In the genomic region with DNA sequence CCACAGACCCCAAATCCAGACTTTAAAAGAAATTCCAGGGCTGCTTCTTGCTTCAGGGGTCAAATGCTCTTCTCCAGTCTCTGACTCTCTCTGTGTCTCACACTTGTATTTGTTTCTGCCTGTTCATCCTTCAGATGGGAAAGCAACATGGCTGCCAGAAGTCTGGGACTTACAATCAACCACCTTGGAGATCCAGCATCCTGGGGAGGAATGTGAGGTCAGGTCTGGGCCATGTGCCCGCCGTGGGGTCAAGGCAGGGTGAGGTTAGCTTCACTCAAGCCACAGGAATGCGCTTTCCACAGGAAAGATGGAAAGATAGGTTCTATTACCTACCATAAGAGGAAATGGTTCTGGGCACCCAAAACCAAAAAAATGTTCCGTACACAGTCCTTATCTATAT, we compare ENCODE assay signal across 24 cellular contexts. TPM values are rescaled to one million over a fixed set of nuclear protein-coding genes. Genes with fewer than 3 reads are reported as not detected.
DNase-seq lines count a peak whose midpoint lies in the region; ATAC-seq, FAIRE-seq and TF ChIP-seq lines count a peak whose summit lies in the region.
"Had no signal": no experiment of that assay in that cellular context is flagged by ENCODE, and none has a peak within 500 bp of the region (broad histone marks: within the 10 kb centered on the region; RNA-seq: fewer than 3 reads in every experiment).

No MANE protein-coding gene starts in this region.

- no peaks in the 10 kb centered on the region for H3K9me3 Mint-ChIP-seq in activated T-helper 1 cell treated with anti-CD3 and anti-CD28 coated beads, Interleukin-12 subunit alpha, Interleukin-12 subunit beta, Interleukin-2, Interleukin-4 antibody, amounts not matched to agents 30 ng/mL and 10 ng/mL and 1 ng/mL, durations not matched to agents 14 hours and 24 hours and 36 hours
- H3K9me3 Mint-ChIP-seq: activated T-cell treated with anti-CD3 and anti-CD28 coated beads, Interleukin-2, amount 50 U/mL, for 24 hours; CD4-positive, alpha-beta memory T cell; natural killer cell; stimulated activated effector memory CD8-positive, alpha-beta T cell treated with anti-CD3 and anti-CD28 coated beads, Interleukin-12 subunit alpha, Interleukin-12 subunit beta, amount 100 ng/mL, for 72 hours had no signal

- FAIRE-seq in GM19239 (lab: Jason Lieb, UNC) = no peak
- FAIRE-seq: A204.1, keratinocyte had no signal

- POLR2A ChIA-PET in SK-N-SH (lab: Yijun Ruan, JAX) = no interaction called here

- intact Hi-C loops in activated T-helper 1 cell treated with anti-CD3 and anti-CD28 coated beads, Interleukin-12 subunit alpha, Interleukin-12 subunit beta, Interleukin-2, Interleukin-4 antibody, amounts not matched to agents 30 ng/mL and 10 ng/mL and 1 ng/mL, durations not matched to agents 14 hours and 24 hours and 36 hours (cut with micrococcal nuclease) = no loop called here
- intact Hi-C loops in esophagus squamous epithelium (cut with DNase I) = no loop called here

- H3K27me3 ChIP-seq in SK-N-SH (ENCODE audit: insufficient read depth) (peaks cover 11% of the 10 kb centered on the region; the same call in 1 of the 2 replicates), esophagus squamous epithelium (no peaks in the 10 kb centered on the region)
- H3K27me3 ChIP-seq: breast epithelium, esophagus muscularis mucosa had no signal

- no peak for TF ChIP-seq POLR2A in esophagus squamous epithelium (IDR thresholded peaks at IDR 0.05)

- no peak for TF ChIP-seq CTCF in SK-N-SH (IDR thresholded peaks at IDR 0.05)
- no peak for TF ChIP-seq CTCF in fibroblast of villous mesenchyme (IDR thresholded peaks at IDR 0.05; ENCODE audit: insufficient read depth, low read depth, low read length)
- no peak for TF ChIP-seq CTCF in esophagus squamous epithelium (IDR thresholded peaks at IDR 0.05)

- H3K4me1 Mint-ChIP-seq in activated T-helper 1 cell treated with anti-CD3 and anti-CD28 coated beads, Interleukin-12 subunit alpha, Interleukin-12 subunit beta, Interleukin-2, Interleukin-4 antibody, amounts not matched to agents 30 ng/mL and 10 ng/mL and 1 ng/mL, durations not matched to agents 14 hours and 24 hours and 36 hours (ENCODE audit: low read depth) = peaks cover 27% of the 10 kb centered on the region

- H3K27ac Mint-ChIP-seq in activated T-helper 1 cell treated with anti-CD3 and anti-CD28 coated beads, Interleukin-12 subunit alpha, Interleukin-12 subunit beta, Interleukin-2, Interleukin-4 antibody, amounts not matched to agents 30 ng/mL and 10 ng/mL and 1 ng/mL, durations not matched to agents 14 hours and 24 hours and 36 hours = no peak overlapping the region
- H3K27ac Mint-ChIP-seq: activated T-cell treated with anti-CD3 and anti-CD28 coated beads, Interleukin-2, amount 50 U/mL, for 24 hours; stimulated activated effector memory CD8-positive, alpha-beta T cell treated with anti-CD3 and anti-CD28 coated beads, Interleukin-12 subunit alpha, Interleukin-12 subunit beta, amount 100 ng/mL, for 72 hours had no signal

- H3K9me3 ChIP-seq in SK-N-SH (no peaks in the 10 kb centered on the region), esophagus squamous epithelium (no peaks in the 10 kb centered on the region)
- H3K9me3 ChIP-seq: breast epithelium, esophagus muscularis mucosa, heart left ventricle, upper lobe of right lung had no signal

- H3K9ac ChIP-seq in SK-N-SH = no peak overlapping the region

- H3F3A ChIP-seq in SK-N-SH (replicated peaks; ENCODE audit: insufficient read depth) = no peaks in the 10 kb centered on the region

- DNase-seq in AG08395 (ENCODE audit: low spot score) (peak; percentile 9), HK-2 (ENCODE audit: unreplicated experiment) (peak; percentile 66), SK-N-SH (no peak), fibroblast of villous mesenchyme (ENCODE audit: low read depth) (peak; percentile 46), GM19239 (ENCODE audit: insufficient read length, low spot score) (no peak), esophagus squamous epithelium (lab: John Stamatoyannopoulos, UW) (no peak)
- DNase-seq in activated T-helper 1 cell treated with anti-CD3 and anti-CD28 coated beads, Interleukin-12 subunit alpha, Interleukin-12 subunit beta, Interleukin-2, Interleukin-4 antibody, amounts not matched to agents 30 ng/mL and 10 ng/mL and 1 ng/mL, durations not matched to agents 14 hours and 24 hours and 36 hours (ENCODE audit: low spot score) = no peak
- DNase-seq: activated CD4-positive, alpha-beta T cell treated with anti-CD3 and anti-CD28 coated beads, Interleukin-2, amount 50 U/mL, for 48 hours; activated naive CD4-positive, alpha-beta T cell treated with anti-CD3 and anti-CD28 coated beads, Interleukin-2, amount 50 U/mL, for 16 hours; activated T-cell treated with anti-CD3 and anti-CD28 coated beads, Interleukin-2, amount 50 U/mL, for 24 hours; CD4-positive, alpha-beta memory T cell; DMS79; heart left ventricle; natural killer cell; NCI-H69; upper lobe of right lung had no signal

- H2AFZ ChIP-seq in SK-N-SH (ENCODE audit: low read depth) = no peak overlapping the region

- no peak overlapping the region for H3K27ac ChIP-seq in SK-N-SH (ENCODE audit: low read depth in 2 of 2, low read length in 1 of 2)
- H3K27ac ChIP-seq in esophagus squamous epithelium = no peak overlapping the region
- H3K27ac ChIP-seq: breast epithelium, esophagus muscularis mucosa, heart left ventricle, upper lobe of right lung had no signal

- CTCF ChIA-PET in SK-N-SH (lab: Yijun Ruan, JAX) = interaction anchor here (12.9 to 15.9 kb wide), 2 partner anchors 126 to 305 kb away, joined by 261 to 526 read pairs; no protein-coding TSS in a partner anchor

- H3K4me3 Mint-ChIP-seq in activated T-helper 1 cell treated with anti-CD3 and anti-CD28 coated beads, Interleukin-12 subunit alpha, Interleukin-12 subunit beta, Interleukin-2, Interleukin-4 antibody, amounts not matched to agents 30 ng/mL and 10 ng/mL and 1 ng/mL, durations not matched to agents 14 hours and 24 hours and 36 hours = no peak overlapping the region
- H3K4me3 Mint-ChIP-seq: activated T-cell treated with anti-CD3 and anti-CD28 coated beads, Interleukin-2, amount 50 U/mL, for 24 hours; natural killer cell; stimulated activated effector memory CD8-positive, alpha-beta T cell treated with anti-CD3 and anti-CD28 coated beads, Interleukin-12 subunit alpha, Interleukin-12 subunit beta, amount 100 ng/mL, for 72 hours had no signal

- H3K79me2 ChIP-seq in SK-N-SH (ENCODE audit: insufficient read depth) = no peaks in the 10 kb centered on the region

- ATAC-seq in HG02798 (IDR thresholded peaks at IDR 0.05; ENCODE audit: poor library complexity, unreplicated experiment) = no peak
- ATAC-seq: heart left ventricle; natural killer cell; Panc1; stimulated activated effector memory CD8-positive, alpha-beta T cell treated with anti-CD3 and anti-CD28 coated beads, Interleukin-12 subunit alpha, Interleukin-12 subunit beta, amount 100 ng/mL, for 72 hours; upper lobe of right lung had no signal

- no peaks in the 10 kb centered on the region for H3K36me3 ChIP-seq in SK-N-SH (replicated peaks in 1 of 2; ENCODE audit: control insufficient read depth in 1 of 2, insufficient read depth in 2 of 2, low read length in 1 of 2)
- no peaks in the 10 kb centered on the region for H3K36me3 ChIP-seq in esophagus squamous epithelium
- H3K36me3 ChIP-seq: breast epithelium, esophagus muscularis mucosa, heart left ventricle, upper lobe of right lung had no signal

- H3K9me2 ChIP-seq in SK-N-SH = no peaks in the 10 kb centered on the region

- H3K4me3 ChIP-seq in SK-N-SH (ENCODE audit: low read depth in 2 of 2, low read length in 1 of 2) (no peak overlapping the region), fibroblast of villous mesenchyme (ENCODE audit: low read depth, low read length) (no peak overlapping the region), esophagus squamous epithelium (no peak overlapping the region)
- H3K4me3 ChIP-seq: breast epithelium, esophagus muscularis mucosa, heart left ventricle, upper lobe of right lung had no signal

- peaks cover 4% of the 10 kb centered on the region for H3K27me3 Mint-ChIP-seq in activated T-helper 1 cell treated with anti-CD3 and anti-CD28 coated beads, Interleukin-12 subunit alpha, Interleukin-12 subunit beta, Interleukin-2, Interleukin-4 antibody, amounts not matched to agents 30 ng/mL and 10 ng/mL and 1 ng/mL, durations not matched to agents 14 hours and 24 hours and 36 hours (ENCODE audit: insufficient read depth)

- no peak for TF ChIP-seq RAD21 in SK-N-SH (IDR thresholded peaks at IDR 0.05; ENCODE audit: low read length)

- H3K4me2 ChIP-seq in SK-N-SH = no peak overlapping the region

- no peaks in the 10 kb centered on the region for H3K36me3 Mint-ChIP-seq in activated T-helper 1 cell treated with anti-CD3 and anti-CD28 coated beads, Interleukin-12 subunit alpha, Interleukin-12 subunit beta, Interleukin-2, Interleukin-4 antibody, amounts not matched to agents 30 ng/mL and 10 ng/mL and 1 ng/mL, durations not matched to agents 14 hours and 24 hours and 36 hours (ENCODE audit: low read depth)
- H3K36me3 Mint-ChIP-seq: CD4-positive, alpha-beta memory T cell; natural killer cell; stimulated activated effector memory CD8-positive, alpha-beta T cell treated with anti-CD3 and anti-CD28 coated beads, Interleukin-12 subunit alpha, Interleukin-12 subunit beta, amount 100 ng/mL, for 72 hours had no signal

- no peak for TF ChIP-seq EP300 in SK-N-SH (IDR thresholded peaks at IDR 0.05; ENCODE audit: borderline replicate concordance in 1 of 2, low read depth in 1 of 2, low read length in 1 of 2)

- H3K4me1 ChIP-seq in SK-N-SH (ENCODE audit: control insufficient read depth in 1 of 2, insufficient read depth in 2 of 2, low read depth in 1 of 2, low read length in 1 of 2) (peaks cover 0 to 4% of the 10 kb centered on the region in 2 experiments; a peak in 2 of 4 replicates), esophagus squamous epithelium (peaks cover 0 to 10% (median 0%) of the 10 kb centered on the region in 3 donors)
- H3K4me1 ChIP-seq: breast epithelium, upper lobe of right lung had no signal

- 26% methylated on average over 4 of the region's 4 CpGs for WGBS in SK-N-SH (ENCODE audit: low lambda C conversion rate)
- 77 to 81% methylated on average over 3 to 4 of the region's 4 CpGs for WGBS in esophagus squamous epithelium, 2 donors

- no peaks in the 10 kb centered on the region for H4K20me1 ChIP-seq in SK-N-SH (ENCODE audit: insufficient read depth)

TF ChIP-seq in SK-N-SH, 30 proteins besides CTCF, POLR2A, EP300 and RAD21:
- TF ChIP-seq RXRA (IDR thresholded peaks at IDR 0.05; ENCODE audit: borderline replicate concordance, low read depth) = peak; percentile 93
- no peak for TF ChIP-seq YY1 (IDR thresholded peaks at IDR 0.05; ENCODE audit: low read depth)

RNA-seq across cellular contexts. Expression of a gene that starts 34.3 kb away (rescaled TPM):
- not detected in 2 replicates for polyA plus RNA-seq in SK-N-SH (2012; rRNA removed)
- not detected in 2 replicates for polyA plus RNA-seq in SK-N-SH (2012; cell fraction: cytosol; rRNA removed)
- polyA plus RNA-seq in SK-N-SH (2012; cell fraction: nucleus; rRNA removed) = not detected in 2 replicates
- not detected in 2 replicates for total RNA-seq in fibroblast of villous mesenchyme
- not detected in 2 replicates for total RNA-seq in activated T-helper 1 cell treated with anti-CD3 and anti-CD28 coated beads, Interleukin-12 subunit alpha, Interleukin-12 subunit beta, Interleukin-2, Interleukin-4 antibody, amounts not matched to agents 30 ng/mL and 10 ng/mL and 1 ng/mL, durations not matched to agents 14 hours and 24 hours and 36 hours
- total RNA-seq in esophagus squamous epithelium = not detected
- total RNA-seq: breast epithelium; CD4-positive, alpha-beta memory T cell; esophagus muscularis mucosa; heart left ventricle; natural killer cell; posterior vena cava; upper lobe of right lung had no signal
- polyA plus RNA-seq: CD4-positive, alpha-beta memory T cell; heart left ventricle; keratinocyte had no signal

Comparison
In these comparisons a context has a peak if more than half of its experiments do, and no peak if none do; other contexts are left out.
1. DNase-seq: peak in AG08395 (single experiment), HK-2 (single experiment) and fibroblast of villous mesenchyme (single experiment); none in SK-N-SH (single experiment), activated T-helper 1 cell treated with anti-CD3 and anti-CD28 coated beads, Interleukin-12 subunit alpha, Interleukin-12 subunit beta, Interleukin-2, Interleukin-4 antibody, amounts not matched to agents 30 ng/mL and 10 ng/mL and 1 ng/mL, durations not matched to agents 14 hours and 24 hours and 36 hours (single experiment), GM19239 (single experiment) and esophagus squamous epithelium (single experiment).